ENCODE assay signal across 1 cellular context in the genomic region with DNA sequence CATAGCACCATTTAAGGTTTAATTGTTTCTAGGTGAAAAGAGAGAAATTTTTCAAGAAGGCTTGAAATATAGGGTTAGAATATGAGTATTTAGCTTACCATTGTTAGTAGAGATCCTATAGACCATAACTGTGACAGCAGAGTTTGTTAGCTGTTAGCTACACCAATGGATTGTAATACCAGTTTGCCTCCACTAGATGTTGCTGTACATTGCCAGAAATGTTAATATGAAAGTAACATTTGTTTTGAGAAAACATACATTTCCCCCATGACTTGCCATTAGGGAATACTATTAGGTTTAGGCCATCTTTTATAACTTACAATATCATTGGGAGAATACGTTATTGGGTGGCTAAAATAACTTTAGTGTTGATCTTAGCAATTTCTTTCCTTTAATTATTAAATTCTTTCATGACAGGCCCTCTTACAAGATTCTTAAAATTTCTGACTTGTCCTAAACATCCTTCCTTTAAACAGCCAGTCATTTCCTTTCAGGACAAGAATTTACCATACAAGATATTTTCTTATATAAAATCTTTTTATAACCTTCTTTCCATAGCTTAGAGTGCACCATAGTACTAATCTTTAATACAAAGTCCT.
TF ChIP-seq lines count a peak whose summit lies in the region.

No MANE protein-coding gene starts in this region.

TF ChIP-seq in GM12878, 131 proteins besides CTCF, POLR2A, EP300 and RAD21 (continued from another document):
- TF ChIP-seq, protein P1, sequence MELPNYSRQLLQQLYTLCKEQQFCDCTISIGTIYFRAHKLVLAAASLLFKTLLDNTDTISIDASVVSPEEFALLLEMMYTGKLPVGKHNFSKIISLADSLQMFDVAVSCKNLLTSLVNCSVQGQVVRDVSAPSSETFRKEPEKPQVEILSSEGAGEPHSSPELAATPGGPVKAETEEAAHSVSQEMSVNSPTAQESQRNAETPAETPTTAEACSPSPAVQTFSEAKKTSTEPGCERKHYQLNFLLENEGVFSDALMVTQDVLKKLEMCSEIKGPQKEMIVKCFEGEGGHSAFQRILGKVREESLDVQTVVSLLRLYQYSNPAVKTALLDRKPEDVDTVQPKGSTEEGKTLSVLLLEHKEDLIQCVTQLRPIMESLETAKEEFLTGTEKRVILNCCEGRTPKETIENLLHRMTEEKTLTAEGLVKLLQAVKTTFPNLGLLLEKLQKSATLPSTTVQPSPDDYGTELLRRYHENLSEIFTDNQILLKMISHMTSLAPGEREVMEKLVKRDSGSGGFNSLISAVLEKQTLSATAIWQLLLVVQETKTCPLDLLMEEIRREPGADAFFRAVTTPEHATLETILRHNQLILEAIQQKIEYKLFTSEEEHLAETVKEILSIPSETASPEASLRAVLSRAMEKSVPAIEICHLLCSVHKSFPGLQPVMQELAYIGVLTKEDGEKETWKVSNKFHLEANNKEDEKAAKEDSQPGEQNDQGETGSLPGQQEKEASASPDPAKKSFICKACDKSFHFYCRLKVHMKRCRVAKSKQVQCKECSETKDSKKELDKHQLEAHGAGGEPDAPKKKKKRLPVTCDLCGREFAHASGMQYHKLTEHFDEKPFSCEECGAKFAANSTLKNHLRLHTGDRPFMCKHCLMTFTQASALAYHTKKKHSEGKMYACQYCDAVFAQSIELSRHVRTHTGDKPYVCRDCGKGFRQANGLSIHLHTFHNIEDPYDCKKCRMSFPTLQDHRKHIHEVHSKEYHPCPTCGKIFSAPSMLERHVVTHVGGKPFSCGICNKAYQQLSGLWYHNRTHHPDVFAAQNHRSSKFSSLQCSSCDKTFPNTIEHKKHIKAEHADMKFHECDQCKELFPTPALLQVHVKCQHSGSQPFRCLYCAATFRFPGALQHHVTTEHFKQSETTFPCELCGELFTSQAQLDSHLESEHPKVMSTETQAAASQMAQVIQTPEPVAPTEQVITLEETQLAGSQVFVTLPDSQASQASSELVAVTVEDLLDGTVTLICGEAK (IDR thresholded peaks at IDR 0.05; ENCODE audit: borderline replicate concordance), result no peak
